Comparison of ENCODE assay signal across 9 cellular contexts in the genomic region with DNA sequence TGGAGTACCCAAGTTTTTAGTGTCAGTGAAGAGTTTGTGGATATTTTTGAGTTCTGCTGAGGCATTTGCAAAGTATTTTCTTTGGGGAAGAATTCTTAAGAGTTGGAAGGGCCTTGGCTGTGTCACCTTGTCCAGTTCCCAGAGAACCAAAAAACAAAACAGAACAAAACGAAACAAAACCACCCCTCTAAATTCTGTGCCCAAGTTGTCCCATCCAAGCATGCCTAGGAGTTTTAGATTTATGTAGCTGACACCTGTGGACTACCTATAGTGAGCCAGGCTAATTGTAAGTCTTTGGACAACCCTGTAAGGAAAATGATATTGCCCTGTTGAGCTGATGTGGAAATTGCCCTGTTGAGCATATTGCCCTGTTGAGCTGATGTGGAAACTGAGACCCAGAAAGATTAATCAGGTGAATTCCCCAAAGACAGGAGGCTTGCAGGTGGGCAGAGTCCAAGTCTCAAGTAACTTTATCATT. TPM values are rescaled to one million over a fixed set of nuclear protein-coding genes. Genes with fewer than 3 reads are reported as not detected.
DNase-seq lines count a peak whose midpoint lies in the region; ATAC-seq and TF ChIP-seq lines count a peak whose summit lies in the region.
"Had no signal": no experiment of that assay in that cellular context is flagged by ENCODE, and none has a peak within 500 bp of the region (broad histone marks: within the 10 kb centered on the region; RNA-seq: fewer than 3 reads in every experiment).

No MANE protein-coding gene starts in this region.

- H3K4me1 ChIP-seq in A673 (ENCODE audit: insufficient read depth, low read length, poor library complexity, severe bottlenecking) (peaks cover 8% of the 10 kb centered on the region), muscle layer of colon (ENCODE audit: insufficient read depth, low read length) (peaks cover 18% of the 10 kb centered on the region)

- no peaks in the 10 kb centered on the region for H3K27me3 Mint-ChIP-seq in IgD-negative memory B cell

- DNase-seq in A673 (ENCODE audit: low spot score) (no peak), choroid plexus epithelial cell (ENCODE audit: low read depth) (no peak), HuH-7.5 (ENCODE audit: low spot score) (no peak)
- no peak for DNase-seq in activated CD8-positive, alpha-beta memory T cell treated with anti-CD3 and anti-CD28 coated beads, Interleukin-2, amount 50 U/mL, for 4 hours

- H3K36me3 ChIP-seq in A673 (ENCODE audit: insufficient read depth, low read length, poor library complexity, severe bottlenecking) (no peaks in the 10 kb centered on the region), muscle layer of colon (ENCODE audit: insufficient read depth, low read length) (no peaks in the 10 kb centered on the region)

- H3K4me1 Mint-ChIP-seq in IgD-negative memory B cell: peaks cover 23 to 30% (median 26%) of the 10 kb centered on the region in 3 donors

- H3K9me3 ChIP-seq in A673 (ENCODE audit: low read depth, low read length, poor library complexity, severe bottlenecking): no peaks in the 10 kb centered on the region
- H3K9me3 ChIP-seq in muscle layer of colon (ENCODE audit: low read length): no peaks in the 10 kb centered on the region

- peak overlapping the region; percentile 83 to 92 (median 84) for H3K4me3 Mint-ChIP-seq in IgD-negative memory B cell

- no peaks in the 10 kb centered on the region for H3K9me3 Mint-ChIP-seq in IgD-negative memory B cell

- H3K36me3 Mint-ChIP-seq in IgD-negative memory B cell: peaks cover 11% of the 10 kb centered on the region

- peak overlapping the region; percentile 75 for H3K27ac ChIP-seq in A673 (ENCODE audit: low read depth, low read length, poor library complexity, severe bottlenecking)
- peak overlapping the region; percentile 52 for H3K27ac ChIP-seq in muscle layer of colon (ENCODE audit: low read depth, low read length)

- intact Hi-C loops in A673 (cut with micrococcal nuclease; ENCODE audit: unreplicated experiment): no loop called here

- ATAC-seq in HG03469 (IDR thresholded peaks at IDR 0.05; ENCODE audit: unreplicated experiment): no peak
- no peak for ATAC-seq in HG03097 (IDR thresholded peaks at IDR 0.05; ENCODE audit: low FRiP score, unreplicated experiment)

- POLR2A ChIA-PET in A673 (lab: Charles Lee; ENCODE audit: low non-redundant PET): interaction anchor here (0.6 kb wide), 1 partner anchor 18 kb away, joined by 4 read pairs; no protein-coding TSS in a partner anchor

- BruUV-seq in A673 (replicated peaks; lab: Mats Ljungman, UMichigan): TSS peak; percentile 93

- H3K4me3 ChIP-seq in A673 (ENCODE audit: low read depth, low read length, poor library complexity, severe bottlenecking) (peak overlapping the region; percentile 56), choroid plexus epithelial cell (ENCODE audit: low read depth, low read length) (peak overlapping the region; percentile 71), muscle layer of colon (ENCODE audit: low read depth in 1 of 2, low read length in 2 of 2) (peak overlapping the region; percentile 72 to 81)

- TF ChIP-seq CTCF in A673 (conservative IDR thresholded peaks at IDR 0.05; ENCODE audit: low read depth, low read length) (no peak), choroid plexus epithelial cell (conservative IDR thresholded peaks at IDR 0.05; ENCODE audit: low read depth, low read length) (no peak)

- H3K27ac Mint-ChIP-seq in IgD-negative memory B cell: peak overlapping the region; percentile 35 to 65 (median 61)

- H3K9ac ChIP-seq in muscle layer of colon (ENCODE audit: low read length): peak overlapping the region; percentile 52

- CTCF ChIA-PET in A673 (lab: Charles Lee): no interaction called here

- H3K27me3 ChIP-seq in A673 (replicated peaks; ENCODE audit: insufficient read depth, low read depth, low read length, poor library complexity) (no peaks in the 10 kb centered on the region), muscle layer of colon (ENCODE audit: control insufficient read depth in 1 of 2, insufficient read depth in 2 of 2, low read length in 2 of 2) (no peaks in the 10 kb centered on the region)

RNA-seq across cellular contexts. Expression of a gene that starts 1.0 kb away (rescaled TPM):
- 56.3 and 70.4 TPM in 2 replicates for total RNA-seq in A673 (2021)
- polyA plus RNA-seq in IgD-negative memory B cell: 37.0 TPM

RNA-seq across cellular contexts. Expression of a gene that starts 57.5 kb away (rescaled TPM):
- not detected in 2 replicates for total RNA-seq in A673 (2021)
- polyA plus RNA-seq in IgD-negative memory B cell: not detected
- total RNA-seq: lung microvascular endothelial cell had no signal
